ENCODE assay signal across 13 cellular contexts in the genomic region with DNA sequence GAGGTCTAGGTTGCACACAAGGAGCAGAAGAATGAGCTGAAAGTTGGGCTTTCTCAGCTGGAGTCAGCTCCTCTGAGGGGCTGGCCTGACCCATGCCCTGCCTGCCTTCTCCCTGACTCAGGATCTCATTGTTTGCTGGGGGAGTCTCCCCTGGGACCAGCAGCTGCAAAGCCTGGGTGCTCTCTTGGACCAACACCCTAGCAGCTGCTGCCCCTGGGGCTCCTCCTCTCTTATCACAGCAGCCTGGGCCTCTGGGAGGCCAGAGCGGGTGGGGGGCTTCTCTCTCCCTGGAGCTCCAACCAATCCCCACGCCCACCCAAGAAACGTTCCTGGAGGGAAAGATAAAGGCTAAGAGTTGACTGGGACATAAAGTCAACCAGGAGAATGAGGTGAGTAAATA. TPM values are rescaled to one million over a fixed set of nuclear protein-coding genes. Genes with fewer than 3 reads are reported as not detected.
A peak's percentile ranks its signal among the peaks of the same experiment; 100 is the strongest.
DNase-seq lines count a peak whose midpoint lies in the region; ATAC-seq, FAIRE-seq and TF ChIP-seq lines count a peak whose summit lies in the region.
"Had no signal": no experiment of that assay in that cellular context is flagged by ENCODE, and none has a peak within 500 bp of the region (broad histone marks: within the 10 kb centered on the region; RNA-seq: fewer than 3 reads in every experiment).

No MANE protein-coding gene starts in this region.

- H3K27me3 ChIP-seq in GM12878 (replicated peaks in 1 of 2; ENCODE audit: control insufficient read depth in 2 of 2, insufficient read depth in 2 of 2, low read length in 1 of 2) (no peaks in the 10 kb centered on the region), neuronal stem cell (ENCODE audit: control insufficient read depth in 3 of 3, insufficient read depth in 3 of 3, low read depth in 1 of 3, low read length in 3 of 3) (no peaks in the 10 kb centered on the region), uterus (no peaks in the 10 kb centered on the region)
- H3K27me3 ChIP-seq: thyroid gland had no signal

- intact Hi-C loops in GM12878 (cut with micrococcal nuclease; ENCODE audit: unreplicated experiment) (no loop called here), uterus (cut with DNase I; ENCODE audit: low total_unique reads) (no loop called here)

- H3K4me3 Mint-ChIP-seq in T-helper 2 cell treated with Interferon-gamma antibody and Interleukin-4, amounts not matched to agents 5 μg/mL and 100 μg/mL, for 36 hours: no peak overlapping the region

- FAIRE-seq in GM12878 (lab: Jason Lieb, UNC): no peak
- FAIRE-seq in RCC 7860 (lab: Jason Lieb, UNC): no peak

- DNase-seq in T-helper 2 cell treated with Interferon-gamma antibody and Interleukin-4, amounts not matched to agents 5 μg/mL and 100 μg/mL, for 36 hours (ENCODE audit: low spot score): no peak
- DNase-seq in T-helper 2 cell (no peak), GM12878 (ENCODE audit: low read depth, low spot score) (no peak), neuronal stem cell (ENCODE audit: low spot score) (no peak), uterus (no peak), HUDEP-2 (lab: John Stamatoyannopoulos, UW; ENCODE audit: unreplicated experiment in 76 of 76) (no peak), RCC 7860 (ENCODE audit: low spot score) (no peak)
- DNase-seq: aorta, mammary epithelial cell, MM.1S, thyroid gland had no signal

- H3K9ac ChIP-seq in GM12878 (ENCODE audit: control insufficient read depth, insufficient read depth, low read length) (no peak overlapping the region), neuronal stem cell (ENCODE audit: low read depth, low read length, poor library complexity) (no peak overlapping the region)

- no peak overlapping the region for H2BK12ac ChIP-seq in neuronal stem cell (ENCODE audit: low read length)

- H3K4me1 Mint-ChIP-seq in T-helper 2 cell treated with Interferon-gamma antibody and Interleukin-4, amounts not matched to agents 5 μg/mL and 100 μg/mL, for 36 hours (ENCODE audit: low read depth): peaks cover 48% of the 10 kb centered on the region

- peak overlapping the region; percentile 27 for H2AK5ac ChIP-seq in neuronal stem cell (ENCODE audit: low read depth, low read length)

- H2BK5ac ChIP-seq in neuronal stem cell (ENCODE audit: low read length): no peak overlapping the region

- H3K36me3 ChIP-seq in HEK293 (ENCODE audit: control insufficient read depth in 2 of 2, insufficient read depth in 1 of 2, low read length in 2 of 2): no peaks in the 10 kb centered on the region
- H3K36me3 ChIP-seq in GM12878 (ENCODE audit: control insufficient read depth in 2 of 2, insufficient read depth in 2 of 2, low read length in 1 of 2): no peaks in the 10 kb centered on the region
- H3K36me3 ChIP-seq in neuronal stem cell (replicated peaks in 1 of 2; ENCODE audit: control insufficient read depth in 2 of 2, insufficient read depth in 2 of 2, low read length in 2 of 2): no peaks in the 10 kb centered on the region
- H3K36me3 ChIP-seq in uterus: no peaks in the 10 kb centered on the region
- H3K36me3 ChIP-seq: thyroid gland had no signal

- in situ Hi-C loops in GM12878 (cut with MboI): no loop called here

- H3K9me3 ChIP-seq in HEK293 (ENCODE audit: control insufficient read depth, insufficient read depth, low read depth, low read length) (peaks cover 4% of the 10 kb centered on the region), GM12878 (replicated peaks; ENCODE audit: control insufficient read depth, insufficient read depth, low read length) (no peaks in the 10 kb centered on the region; the same call in 1 of the 3 replicates), neuronal stem cell (replicated peaks in 1 of 2; ENCODE audit: control insufficient read depth in 2 of 2, insufficient read depth in 1 of 2, low read depth in 1 of 2, low read length in 2 of 2) (no peaks in the 10 kb centered on the region), uterus (no peaks in the 10 kb centered on the region)
- H3K9me3 ChIP-seq: thyroid gland had no signal

- POLR2A ChIA-PET in HEK293 (lab: Yijun Ruan, JAX) (no interaction called here), GM12878 (lab: Charles Lee) (interaction anchor here (0.6 to 3.0 kb wide), 2 partner anchors 18 to 107 kb away, joined by 4 to 18 read pairs; no protein-coding TSS in a partner anchor)

- peak overlapping the region; percentile 83 for H3K27ac Mint-ChIP-seq in T-helper 2 cell treated with Interferon-gamma antibody and Interleukin-4, amounts not matched to agents 5 μg/mL and 100 μg/mL, for 36 hours

- no peak overlapping the region for H4K8ac ChIP-seq in neuronal stem cell (ENCODE audit: low read depth, low read length)

- TF ChIP-seq POLR2A in GM12878 (IDR thresholded peaks at IDR 0.05; ENCODE audit: low read depth, low read length): no peak
- no peak for TF ChIP-seq POLR2A in uterus (IDR thresholded peaks at IDR 0.05)

- no peaks in the 10 kb centered on the region for H4K20me1 ChIP-seq in GM12878 (ENCODE audit: control insufficient read depth, insufficient read depth)

- no peak overlapping the region for H3K4ac ChIP-seq in neuronal stem cell (ENCODE audit: low read length)

- H2BK15ac ChIP-seq in neuronal stem cell (ENCODE audit: low read length): no peak overlapping the region

- no TSS peak for BruUV-seq in GM12878 (replicated peaks; lab: Mats Ljungman, UMichigan)

- no peak for TF ChIP-seq RAD21 in GM12878 (IDR thresholded peaks at IDR 0.05; ENCODE audit: insufficient read depth, low read depth, low read length)

- peak overlapping the region; percentile 89 for H3K18ac ChIP-seq in neuronal stem cell (ENCODE audit: low read length)

- H3K79me2 ChIP-seq in GM12878 (ENCODE audit: control insufficient read depth, insufficient read depth, low read length): no peaks in the 10 kb centered on the region

- H3K36me3 Mint-ChIP-seq in T-helper 2 cell treated with Interferon-gamma antibody and Interleukin-4, amounts not matched to agents 5 μg/mL and 100 μg/mL, for 36 hours (ENCODE audit: low read depth): peaks cover 15% of the 10 kb centered on the region

- H3K14ac ChIP-seq in neuronal stem cell (ENCODE audit: low read length): no peak overlapping the region

- RAD21 ChIA-PET in GM12878 (lab: Charles Lee; ENCODE audit: unreplicated experiment): interaction anchor here (0.6 to 4.1 kb wide), 3 partner anchors 25 to 203 kb away, joined by 3 to 52 read pairs (median 3); a partner anchor contains a TSS

- no peak overlapping the region for H2AFZ ChIP-seq in GM12878 (ENCODE audit: control insufficient read depth, low read depth, low read length)
- no peak overlapping the region for H2AFZ ChIP-seq in neuronal stem cell (ENCODE audit: low read length)

- no peak overlapping the region for H4K91ac ChIP-seq in neuronal stem cell (ENCODE audit: low read depth, low read length, poor library complexity)

- peak; percentile 59 for ATAC-seq in GM12878

- WGBS in GM12878 (ENCODE audit: insufficient coverage, insufficient replicate concordance, low lambda C conversion rate, missing lambda C conversion rate): 2% methylated on average over 3 of the region's 3 CpGs
- no CpG with 5 or more reads among the region's 3 CpGs for WGBS in neuronal stem cell (ENCODE audit: extremely low coverage in 2 of 2, insufficient read length in 2 of 2, insufficient replicate concordance in 1 of 2), 2 donors

- TF ChIP-seq CTCF in HEK293 (tag by site-specific recombination; IDR thresholded peaks at IDR 0.05) (no peak), GM12878 (IDR thresholded peaks at IDR 0.05 in 2 of 3, conservative IDR thresholded peaks at IDR 0.05 in 1 of 3; ENCODE audit: control insufficient read depth in 2 of 3, extremely low read depth in 1 of 3, insufficient read depth in 1 of 3, low read depth in 3 of 3, low read length in 3 of 3) (no peak), uterus (IDR thresholded peaks at IDR 0.05) (no peak)

- H3K4me1 ChIP-seq in HEK293 (ENCODE audit: control insufficient read depth, insufficient read depth, low read length): peaks cover 9% of the 10 kb centered on the region; the same call in 1 of the 2 replicates
- H3K4me1 ChIP-seq in GM12878 (ENCODE audit: control insufficient read depth, insufficient read depth, low read length): peaks cover 28% of the 10 kb centered on the region
- peaks cover 0 to 2% of the 10 kb centered on the region in 2 donors for H3K4me1 ChIP-seq in neuronal stem cell (ENCODE audit: control insufficient read depth in 2 of 2, insufficient read depth in 1 of 2, low read depth in 1 of 2, low read length in 2 of 2)
- no peaks in the 10 kb centered on the region for H3K4me1 ChIP-seq in uterus
- H3K4me1 ChIP-seq: thyroid gland had no signal

- no peak overlapping the region for H3K4me3 ChIP-seq in HEK293 (ENCODE audit: low read depth, low read length)
- no peak overlapping the region for H3K4me3 ChIP-seq in GM12878
- H3K4me3 ChIP-seq in neuronal stem cell (ENCODE audit: low read length in 2 of 2): no peak overlapping the region
- no peak overlapping the region for H3K4me3 ChIP-seq in uterus
- H3K4me3 ChIP-seq: thyroid gland had no signal

- SMC1A ChIA-PET in GM12878 (lab: Charles Lee; ENCODE audit: uncharacterized antibody, unreplicated experiment): interaction anchor here (1.0 to 3.7 kb wide), 4 partner anchors 15 to 34 kb away, joined by 3 to 46 read pairs (median 4); a partner anchor contains a TSS

- no peak overlapping the region for H3K23ac ChIP-seq in neuronal stem cell (ENCODE audit: low read depth, low read length, poor library complexity)

- peak overlapping the region; percentile 17; the same call in 1 of the 2 replicates for H3K4me2 ChIP-seq in GM12878 (ENCODE audit: control insufficient read depth, insufficient read depth)
- H3K4me2 ChIP-seq in neuronal stem cell (ENCODE audit: insufficient read depth, low read length, poor library complexity, severe bottlenecking): no peak overlapping the region

- H3K79me1 ChIP-seq in neuronal stem cell (ENCODE audit: low read depth, low read length): no peaks in the 10 kb centered on the region

- no peak for TF ChIP-seq EP300 in GM12878 (IDR thresholded peaks at IDR 0.05; ENCODE audit: borderline replicate concordance in 1 of 2, control insufficient read depth in 1 of 2, low read depth in 2 of 2, low read length in 2 of 2)

- CTCF ChIA-PET in HEK293 (lab: Yijun Ruan, JAX) (interaction anchor here (0.6 kb wide), 1 partner anchor 32 kb away, joined by 3 read pairs; no protein-coding TSS in a partner anchor), GM12878 (lab: Yijun Ruan, JAX) (interaction anchor here (1.0 to 3.8 kb wide), 3 partner anchors 12 to 34 kb away, joined by 3 to 43 read pairs (median 6); a partner anchor contains a TSS)

- H3K9me3 Mint-ChIP-seq in T-helper 2 cell treated with Interferon-gamma antibody and Interleukin-4, amounts not matched to agents 5 μg/mL and 100 μg/mL, for 36 hours: peaks cover 25% of the 10 kb centered on the region

- H3K27ac ChIP-seq in HEK293 (ENCODE audit: extremely low read depth, low read depth, low read length) (no peak overlapping the region; the same call in 1 of the 2 replicates), GM12878 (ENCODE audit: control insufficient read depth, insufficient read depth) (0 out of 2 replicates have a peak overlapping the region, but pooled peaks have one; percentile 40), neuronal stem cell (replicated peaks; ENCODE audit: low read length) (no peak overlapping the region), uterus (no peak overlapping the region)
- H3K27ac ChIP-seq: thyroid gland had no signal

- no peak overlapping the region for H2BK120ac ChIP-seq in neuronal stem cell (ENCODE audit: low read depth, low read length)

- no peaks in the 10 kb centered on the region for H3K27me3 Mint-ChIP-seq in T-helper 2 cell treated with Interferon-gamma antibody and Interleukin-4, amounts not matched to agents 5 μg/mL and 100 μg/mL, for 36 hours (ENCODE audit: low read depth)

RNA-seq across cellular contexts. Expression of a gene that starts 1.6 kb away (rescaled TPM):
- 6.3 and 7.3 TPM in 2 replicates for total RNA-seq in GM12878 (2013; cell fraction: nucleolus; rRNA removed)
- total RNA-seq in GM12878 (2014; rRNA removed) (0.38 and 0.56 TPM in 2 replicates), GM12878 (2014; rRNA removed; fragmentation: Illumina TruSeq; extraction: Trizol) (0.41 and 0.45 TPM in 2 replicates), GM12878 (2021) (2.6 and 3.2 TPM in 2 replicates), uterus (10 to 100 TPM in 3 of 4 donors, 1 to 10 TPM in 1; 3.8 to 34.7 (median 11.4) TPM)
- 0.20 TPM for polyA plus RNA-seq in GM12878 (2011; ENCODE audit: low read depth)
- polyA plus RNA-seq in GM12878 (2011; rRNA removed) (0.19 and 0.30 TPM in 2 replicates), GM12878 (2014; fragmentation: Illumina TruSeq; extraction: Trizol) (0.19 TPM in 1 of 2 replicates, not detected in the other), GM12878 (2014; fragmentation: Nextera tagmentation; extraction: Ambion mirVana) (under 1 TPM in 1 of 2 experiments, not detected in 1; 0.02 TPM), GM12878 (2014; rRNA removed) (0.73 and 1.0 TPM in 2 replicates), GM12878 (2016; fragmentation: Nextera tagmentation; extraction: Ambion mirVana) (under 1 TPM in 1 of 2 experiments, not detected in 1; 0.21 TPM)
- 0.60 and 0.77 TPM in 2 replicates for polyA plus RNA-seq in GM12878 (2011; cell fraction: cytosol; rRNA removed)
- polyA plus RNA-seq in GM12878 (2011; cell fraction: nucleus; rRNA removed): 3.6 and 3.9 TPM in 2 replicates
- polyA plus RNA-seq in GM12878 (2012): 0.70 and 1.1 TPM in 2 replicates
- polyA minus RNA-seq in GM12878 (2011; rRNA and poly(A)+ RNA removed): 1.1 and 2.5 TPM in 2 replicates
- polyA minus RNA-seq in GM12878 (2011; cell fraction: cytosol; rRNA and poly(A)+ RNA removed): 0.62 and 0.80 TPM in 2 replicates
- polyA minus RNA-seq in GM12878 (2011; cell fraction: nucleus; rRNA and poly(A)+ RNA removed): 1.6 and 3.2 TPM in 2 replicates
- 0.28 TPM for polyA plus RNA-seq in neuronal stem cell (2013, experiment 1 of 2)
- polyA plus RNA-seq in neuronal stem cell (2013, experiment 2 of 2): 0.29 TPM
- total RNA-seq: A172 had no signal

RNA-seq across cellular contexts. Expression of a gene that starts 34.9 kb away (rescaled TPM):
- total RNA-seq in GM12878 (2013; cell fraction: nucleolus; rRNA removed): 32.5 and 41.0 TPM in 2 replicates
- 134 and 138 TPM in 2 replicates for total RNA-seq in GM12878 (2014; rRNA removed)
- total RNA-seq in GM12878 (2014; rRNA removed; fragmentation: Illumina TruSeq; extraction: Trizol): 97.2 and 103 TPM in 2 replicates
- 109 TPM in 2 replicates for total RNA-seq in GM12878 (2021)
- 54.1 TPM for polyA plus RNA-seq in GM12878 (2011; ENCODE audit: low read depth)
- polyA plus RNA-seq in GM12878 (2011; rRNA removed): 20.9 and 55.2 TPM in 2 replicates
- polyA plus RNA-seq in GM12878 (2011; cell fraction: cytosol; rRNA removed): 63.6 and 73.3 TPM in 2 replicates
- polyA plus RNA-seq in GM12878 (2011; cell fraction: nucleus; rRNA removed): 99.5 and 124 TPM in 2 replicates
- polyA plus RNA-seq in GM12878 (2012): 63.5 and 80.8 TPM in 2 replicates
- 87.6 and 115 TPM in 2 replicates for polyA plus RNA-seq in GM12878 (2014; fragmentation: Illumina TruSeq; extraction: Trizol)
- 100 to 1,000 TPM; 203 to 328 TPM for polyA plus RNA-seq in GM12878 (2014; fragmentation: Nextera tagmentation; extraction: Ambion mirVana)
- 84.1 and 99.7 TPM in 2 replicates for polyA plus RNA-seq in GM12878 (2014; rRNA removed)
- polyA plus RNA-seq in GM12878 (2016; fragmentation: Nextera tagmentation; extraction: Ambion mirVana): 100 to 1,000 TPM; 176 to 182 TPM
- 30.6 and 33.3 TPM in 2 replicates for polyA minus RNA-seq in GM12878 (2011; rRNA and poly(A)+ RNA removed)
- polyA minus RNA-seq in GM12878 (2011; cell fraction: cytosol; rRNA and poly(A)+ RNA removed): 16.7 and 27.0 TPM in 2 replicates
- 17.2 and 25.8 TPM in 2 replicates for polyA minus RNA-seq in GM12878 (2011; cell fraction: nucleus; rRNA and poly(A)+ RNA removed)
- 53.0 TPM for polyA plus RNA-seq in neuronal stem cell (2013, experiment 1 of 2)
- 55.0 TPM for polyA plus RNA-seq in neuronal stem cell (2013, experiment 2 of 2)
- 100 to 1,000 TPM in 1 of 4 donors, 10 to 100 TPM in 3; 59.4 to 162 (median 67.2) TPM for total RNA-seq in uterus
